ENCODE assay signal across 29 cellular contexts in genomic region chr13:95319551-95320274, GRCh38.
"Had no signal": no experiment of that assay in that cellular context is flagged by ENCODE, and none has a peak within 500 bp of the region (broad histone marks: within the 10 kb centered on the region; RNA-seq: fewer than 3 reads in every experiment).

No MANE protein-coding gene starts in this region.

- ATAC-seq: left lung; mucosa of descending colon; stimulated activated memory B cell treated with anti-CD40 and anti-IgM and Interleukin-4, amounts not matched to agents 10 μg/mL and 1 μg/mL and 100 μg/mL, for 72 hours; stimulated activated naive CD8-positive, alpha-beta T cell treated with anti-CD3 and anti-CD28 coated beads, Interleukin-15, amount 100 ng/mL, for 72 hours had no signal

- H3K4me2 ChIP-seq: smooth muscle cell had no signal

- H3K27me3 ChIP-seq: cardiac muscle cell, colonic mucosa, dorsolateral prefrontal cortex, left lung, vagina had no signal

- H3K4me3 ChIP-seq: cardiac muscle cell, colonic mucosa, dorsolateral prefrontal cortex, left lung, lung, mucosa of descending colon, smooth muscle cell, vagina had no signal

- H3K36me3 ChIP-seq: cardiac muscle cell, colonic mucosa, left lung, vagina had no signal

- H3K4me1 ChIP-seq: colonic mucosa, vagina had no signal

- H3K27ac ChIP-seq: cardiac muscle cell, colonic mucosa, dorsolateral prefrontal cortex, left lung, vagina had no signal

- H3K9me3 ChIP-seq: colonic mucosa, left lung, mucosa of descending colon, vagina had no signal

- DNase-seq: activated CD4-positive, alpha-beta memory T cell treated with anti-CD3 and anti-CD28 coated beads, Interleukin-2, amount 10 ng/mL, durations not matched to agents 7 days and 5 days; activated CD4-positive, alpha-beta T cell treated with anti-CD3 and anti-CD28 coated beads, Interleukin-2, amount 10 ng/mL, durations not matched to agents 24 days and 14 days; activated CD4-positive, CD25-positive, alpha-beta regulatory T cell treated with anti-CD3 and anti-CD28 coated beads, Interleukin-2, amount 50 U/mL, for 72 hours; activated CD8-positive, alpha-beta memory T cell treated with anti-CD3 and anti-CD28 coated beads, Interleukin-2, amount 50 U/mL, for 48 hours; activated gamma-delta T cell treated with Interleukin-2 at 50 U/mL for 16 hours; activated naive CD4-positive, alpha-beta T cell treated with anti-CD3 and anti-CD28 coated beads, Interleukin-2, amount 50 U/mL, for 16 hours; activated T-cell treated with anti-CD3 and anti-CD28 coated beads, Interleukin-2, amount 50 U/mL, for 24 hours; amygdala; cerebellar nuclear complex; colonic mucosa; dorsolateral prefrontal cortex; effector memory CD4-positive, alpha-beta T cell; head of caudate nucleus; hippocampal formation; immature natural killer cell; left lung; mucosa of descending colon; retina; stimulated activated CD4-positive, alpha-beta T cell treated with anti-CD3 and anti-CD28 coated beads, Interleukin-1b, Interleukin-23, amount 100 ng/mL, for 48 hours; stimulated activated CD4-positive, alpha-beta T cell treated with anti-CD3 and anti-CD28 coated beads, Interleukin-4, amount 100 ng/mL, for 4 hours; stimulated activated CD8-positive, alpha-beta memory T cell treated with anti-CD3 and anti-CD28 coated beads, Interleukin-4, amount 100 ng/mL, for 48 hours; stimulated activated naive CD8-positive, alpha-beta T cell treated with anti-CD3 and anti-CD28 coated beads, Interleukin-15, amount 100 ng/mL, for 72 hours; substantia nigra; T-helper 2 cell had no signal
